16 cellular contexts compared by ENCODE assay signal in genomic region chr14:75837151-75837787, GRCh38.
DNase-seq lines count a peak whose midpoint lies in the region; ATAC-seq and TF ChIP-seq lines count a peak whose summit lies in the region.
"Had no signal": no experiment of that assay in that cellular context is flagged by ENCODE, and none has a peak within 500 bp of the region (broad histone marks: within the 10 kb centered on the region; RNA-seq: fewer than 3 reads in every experiment).

No MANE protein-coding gene starts in this region.

- ATAC-seq in GM18498 (IDR thresholded peaks at IDR 0.05; ENCODE audit: unreplicated experiment) = no peak

- H3K9me3 ChIP-seq in PC-9 (ENCODE audit: insufficient read depth, low read depth) = no peaks in the 10 kb centered on the region; the same call in 1 of the 2 replicates
- H3K9me3 ChIP-seq: SK-N-SH had no signal

- H2AFZ ChIP-seq in PC-9 = no peak overlapping the region

- POLR2A ChIA-PET in PC-9 (lab: Charles Lee; ENCODE audit: unreplicated experiment) = no interaction called here

- DNase-seq in EH (ENCODE audit: low read depth) = peak; percentile 39
- peak; percentile 68 for DNase-seq in HCEC 1CT
- DNase-seq in PC-9 = peak in 1 of 2 experiments; percentile 57
- peak; percentile 72 for DNase-seq in fibroblast of mammary gland (ENCODE audit: low read depth)
- DNase-seq in T-helper 2 cell = no peak
- DNase-seq in activated CD4-positive, alpha-beta T cell treated with anti-CD3 and anti-CD28 coated beads for 48 hours = no peak
- DNase-seq in GM19238 (ENCODE audit: insufficient read length, low spot score) = no peak
- DNase-seq: ACHN; CD4-positive, CD25-positive, alpha-beta regulatory T cell; DMS53; GF-D8; Kasumi-1; NCI-H1092; Right ventricle myocardium superior; SK-N-SH had no signal

- no peaks in the 10 kb centered on the region for H4K20me1 ChIP-seq in PC-9 (ENCODE audit: insufficient read depth)

- TF ChIP-seq CTCF in PC-9 (conservative IDR thresholded peaks at IDR 0.05) (no peak), fibroblast of mammary gland (conservative IDR thresholded peaks at IDR 0.05; ENCODE audit: control insufficient read depth, insufficient read depth, low read depth, low read length) (no peak)

- CTCF ChIA-PET in PC-9 (lab: Charles Lee) = interaction anchor here (0.6 kb wide), 1 partner anchor 297 kb away, joined by 3 read pairs; no protein-coding TSS in a partner anchor

- intact Hi-C loops in PC-9 (cut with micrococcal nuclease; ENCODE audit: unreplicated experiment) = no loop called here

- peak overlapping the region; percentile 11; the same call in 1 of the 2 replicates for H3K4me2 ChIP-seq in PC-9
- H3K4me2 ChIP-seq: SK-N-SH had no signal

- H3K9me2 ChIP-seq in PC-9 (ENCODE audit: insufficient read depth) = no peaks in the 10 kb centered on the region
- H3K9me2 ChIP-seq: SK-N-SH had no signal

- peaks cover 13% of the 10 kb centered on the region for H3F3A ChIP-seq in PC-9 (ENCODE audit: insufficient read depth, low read depth)

- no TSS peak for BruUV-seq in PC-9 (replicated peaks; lab: Mats Ljungman, UMichigan)

- H3K4me1 ChIP-seq in PC-9 (replicated peaks; ENCODE audit: insufficient read depth) = peaks cover 34% of the 10 kb centered on the region

- H3K4me3 ChIP-seq in PC-9 (no peak overlapping the region), fibroblast of mammary gland (ENCODE audit: control insufficient read depth, low read depth, low read length) (no peak overlapping the region)

- H3K36me3 ChIP-seq in PC-9 (ENCODE audit: low read depth) = 0 out of 2 replicates have a peak, but pooled peaks cover 3% of the 10 kb centered on the region

- no peaks in the 10 kb centered on the region for H3K79me2 ChIP-seq in PC-9 (ENCODE audit: low read depth)

- H3K27ac ChIP-seq in PC-9 = no peak overlapping the region

- no peaks in the 10 kb centered on the region for H3K27me3 ChIP-seq in PC-9 (ENCODE audit: insufficient read depth, low read depth)

Comparison
In these comparisons a context has a peak if more than half of its experiments do, and no peak if none do; other contexts are left out.
1. DNase-seq: peak in EH (single experiment), HCEC 1CT (single experiment) and fibroblast of mammary gland (single experiment); none in T-helper 2 cell (0 of 5), activated CD4-positive, alpha-beta T cell treated with anti-CD3 and anti-CD28 coated beads for 48 hours (single experiment) and GM19238 (single experiment).